In the genomic region with DNA sequence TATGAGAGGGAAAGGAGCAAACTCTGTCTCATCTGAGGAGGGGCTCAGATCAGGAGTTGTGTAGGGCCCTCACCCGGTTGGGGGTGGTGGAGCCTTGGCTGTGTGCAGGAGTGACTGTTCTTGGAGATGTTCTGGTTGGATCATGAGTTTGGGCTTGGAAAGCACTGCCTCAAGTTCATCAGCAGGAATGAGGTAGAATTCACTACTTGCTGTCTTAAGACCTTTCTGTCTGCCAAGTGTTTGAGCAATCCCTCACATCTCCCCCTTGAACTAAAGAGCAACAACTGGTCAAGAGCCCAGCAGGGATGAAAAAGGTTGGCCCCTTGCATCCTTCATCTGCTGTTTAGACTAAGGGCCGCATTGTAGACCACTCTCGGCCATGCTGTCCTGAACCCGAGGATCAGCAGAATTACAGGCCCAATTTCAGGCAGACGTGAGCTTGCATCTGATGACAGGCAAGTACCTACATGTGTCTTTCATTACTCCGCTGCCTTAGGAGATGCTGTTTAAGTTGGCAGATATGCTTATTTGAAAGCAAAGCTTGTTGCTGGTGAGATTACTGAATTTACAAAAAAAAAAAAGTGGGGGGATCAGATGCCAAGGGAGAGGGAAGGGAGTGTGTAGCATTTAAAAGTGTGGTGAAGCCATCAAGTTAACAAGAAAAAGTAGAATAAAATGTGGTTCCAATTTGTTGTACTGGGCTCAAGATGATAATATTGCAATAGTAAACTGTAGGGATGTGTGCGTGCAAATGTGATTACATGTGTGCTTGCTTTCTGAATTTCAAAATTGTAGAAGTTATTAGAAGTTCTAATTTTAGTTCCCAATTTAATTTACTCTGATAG, we compare ENCODE assay signal across 8 cellular contexts. TPM values are rescaled to one million over a fixed set of nuclear protein-coding genes. Genes with fewer than 3 reads are reported as not detected.
DNase-seq lines count a peak whose midpoint lies in the region; TF ChIP-seq lines count a peak whose summit lies in the region.

No MANE protein-coding gene starts in this region.

- DNase-seq in C1 segment of cervical spinal cord (lab: John Stamatoyannopoulos, UW) (peak in 8 of 14 donors; percentile 31 to 57 (median 42)), SK-N-MC (ENCODE audit: low read depth, low spot score) (peak; percentile 84), fibroblast of gingiva (ENCODE audit: low read depth) (peak; percentile 96), osteocyte (ENCODE audit: extremely low spot score, unreplicated experiment) (no peak), NCI-H1417 treated with DMSO at 0.1 percent for 48 hours (lab: John Stamatoyannopoulos, UW) (no peak), dermis blood vessel endothelial cell (no peak), NCI-H748 (lab: John Stamatoyannopoulos, UW; ENCODE audit: unreplicated experiment) (no peak)
- DNase-seq in activated effector memory CD4-positive, alpha-beta T cell treated with anti-CD3 and anti-CD28 coated beads, Interleukin-2, amount 50 U/mL, for 16 hours, result no peak

- H3K4me1 Mint-ChIP-seq in osteocyte (ENCODE audit: unreplicated experiment), result peaks cover 52% of the 10 kb centered on the region

- no peaks in the 10 kb centered on the region for H3K9me3 Mint-ChIP-seq in osteocyte (ENCODE audit: unreplicated experiment)

- H3K27me3 Mint-ChIP-seq in osteocyte (ENCODE audit: unreplicated experiment), result no peaks in the 10 kb centered on the region

- H3K9ac ChIP-seq in SK-N-MC (ENCODE audit: insufficient read length), result peak overlapping the region; percentile 70

- no peak for TF ChIP-seq CTCF in osteocyte (IDR thresholded peaks at IDR 0.05)

- H3K4me3 ChIP-seq in SK-N-MC, result peak overlapping the region; percentile 56

- H3K27ac ChIP-seq in SK-N-MC, result peak overlapping the region; percentile 95

- no peaks in the 10 kb centered on the region for H3K36me3 ChIP-seq in SK-N-MC (ENCODE audit: insufficient read depth, low read length)

- H3K36me3 Mint-ChIP-seq in osteocyte (ENCODE audit: unreplicated experiment), result peaks cover 4% of the 10 kb centered on the region

- H3K4me3 Mint-ChIP-seq in osteocyte (ENCODE audit: unreplicated experiment), result no peak overlapping the region

- H3K27ac Mint-ChIP-seq in osteocyte (ENCODE audit: unreplicated experiment), result peak overlapping the region; percentile 56

- no peaks in the 10 kb centered on the region for H3K9me3 ChIP-seq in SK-N-MC (ENCODE audit: low read depth, low read length)

RNA-seq across cellular contexts. Expression of gene PIK3R1, which starts 36.5 kb away (rescaled TPM):
- total RNA-seq in osteocyte (27.4 and 29.2 TPM in 2 replicates), dermis blood vessel endothelial cell (18.4 and 19.5 TPM in 2 replicates)

Comparison
In these comparisons a context has a peak if more than half of its experiments do, and no peak if none do; other contexts are left out.
1. DNase-seq: peak in C1 segment of cervical spinal cord (8 of 14), SK-N-MC (single experiment) and fibroblast of gingiva (single experiment); none in osteocyte (single experiment), NCI-H1417 treated with DMSO at 0.1 percent for 48 hours (single experiment), dermis blood vessel endothelial cell (single experiment), activated effector memory CD4-positive, alpha-beta T cell treated with anti-CD3 and anti-CD28 coated beads, Interleukin-2, amount 50 U/mL, for 16 hours (single experiment) and NCI-H748 (single experiment).